40 cellular contexts compared by ENCODE assay signal in genomic region chr16:55822280-55822810, GRCh38. TPM values are rescaled to one million over a fixed set of nuclear protein-coding genes. Genes with fewer than 3 reads are reported as not detected.
"Had no signal": no experiment of that assay in that cellular context is flagged by ENCODE, and none has a peak within 500 bp of the region (broad histone marks: within the 10 kb centered on the region; RNA-seq: fewer than 3 reads in every experiment).

No MANE protein-coding gene starts in this region.

- H3K27me3 Mint-ChIP-seq: activated CD4-positive, alpha-beta memory T cell treated with anti-CD3 and anti-CD28 coated beads, Interleukin-2, amount 10 ng/mL, durations not matched to agents 7 days and 5 days; activated CD4-positive, alpha-beta T cell treated with anti-CD3 and anti-CD28 coated beads, Interleukin-2, amount 10 ng/mL, durations not matched to agents 24 days and 14 days; activated CD8-positive, alpha-beta memory T cell treated with anti-CD3 and anti-CD28 coated beads, Interleukin-2, amount 10 ng/mL, durations not matched to agents 7 days and 5 days had no signal

- H3K27ac Mint-ChIP-seq: activated CD4-positive, alpha-beta memory T cell treated with anti-CD3 and anti-CD28 coated beads, Interleukin-2, amount 10 ng/mL, durations not matched to agents 7 days and 5 days; activated CD4-positive, alpha-beta T cell treated with anti-CD3 and anti-CD28 coated beads, Interleukin-2, amount 10 ng/mL, durations not matched to agents 24 days and 14 days; activated CD8-positive, alpha-beta memory T cell treated with anti-CD3 and anti-CD28 coated beads, Interleukin-2, amount 10 ng/mL, durations not matched to agents 7 days and 5 days; activated CD8-positive, alpha-beta T cell treated with anti-CD3 and anti-CD28 coated beads, Interleukin-2, amount 10 ng/mL, durations not matched to agents 7 days and 5 days; activated naive CD4-positive, alpha-beta T cell treated with anti-CD3 and anti-CD28 coated beads, Interleukin-2, amount 10 ng/mL, durations not matched to agents 7 days and 5 days; activated naive CD4-positive, alpha-beta T cell treated with anti-CD3 and anti-CD28 coated beads, Interleukin-2, amount 50 U/mL, for 24 hours; activated naive CD8-positive, alpha-beta T cell; activated naive CD8-positive, alpha-beta T cell treated with anti-CD3 and anti-CD28 coated beads, Interleukin-2, amount 10 ng/mL, durations not matched to agents 7 days and 5 days; activated naive CD8-positive, alpha-beta T cell treated with anti-CD3 and anti-CD28 coated beads, Interleukin-2, amount 50 U/mL, for 24 hours; activated T-cell treated with anti-CD3 and anti-CD28 coated beads, Interleukin-2, amount 50 U/mL, for 24 hours; activated T-helper 2 cell treated with anti-CD3 and anti-CD28 coated beads, Interferon-gamma antibody, Interleukin-2, Interleukin-4, amounts not matched to agents 10 μg/mL and 5 μg/mL and 100 μg/mL, durations not matched to agents 14 hours and 24 hours and 36 hours; brain; T-helper 1 cell treated with Interleukin-12 subunit alpha and Interleukin-12 subunit beta and Interleukin-4 antibody, amounts not matched to agents 30 μg/mL and 1 μg/mL, for 36 hours; T-helper 2 cell treated with Interferon-gamma antibody and Interleukin-4, amounts not matched to agents 5 μg/mL and 100 μg/mL, for 36 hours; WTC11 had no signal

- ATAC-seq: activated CD4-positive, CD25-positive, alpha-beta regulatory T cell treated with anti-CD3 and anti-CD28 coated beads, Interleukin-2, amount 50 U/mL, for 24 hours; activated CD8-positive, alpha-beta memory T cell treated with anti-CD3 and anti-CD28 coated beads, Interleukin-2, amount 10 ng/mL, durations not matched to agents 7 days and 5 days; activated CD8-positive, alpha-beta T cell treated with anti-CD3 and anti-CD28 coated beads, Interleukin-2, amount 10 ng/mL, durations not matched to agents 7 days and 5 days; activated naive CD8-positive, alpha-beta T cell treated with anti-CD3 and anti-CD28 coated beads, Interleukin-2, amount 50 U/mL, for 24 hours; WTC11 had no signal

- H3K4me3 ChIP-seq: ascending aorta, cardiac muscle cell had no signal

- H3K4me1 ChIP-seq: ascending aorta had no signal

- H3K27me3 ChIP-seq: ascending aorta had no signal

- H3K36me3 Mint-ChIP-seq: activated CD8-positive, alpha-beta memory T cell treated with anti-CD3 and anti-CD28 coated beads, Interleukin-2, amount 10 ng/mL, durations not matched to agents 7 days and 5 days; activated naive CD4-positive, alpha-beta T cell treated with anti-CD3 and anti-CD28 coated beads, Interleukin-2, amount 10 ng/mL, durations not matched to agents 7 days and 5 days; activated naive CD4-positive, alpha-beta T cell treated with anti-CD3 and anti-CD28 coated beads, Interleukin-2, amount 50 U/mL, for 24 hours; activated naive CD8-positive, alpha-beta T cell; activated naive CD8-positive, alpha-beta T cell treated with anti-CD3 and anti-CD28 coated beads, Interleukin-2, amount 10 ng/mL, durations not matched to agents 7 days and 5 days; brain; WTC11 had no signal

- H3K36me3 ChIP-seq: ascending aorta, cardiac muscle cell, WERI-Rb-1 had no signal

- H3K4me3 Mint-ChIP-seq: activated CD4-positive, alpha-beta memory T cell treated with anti-CD3 and anti-CD28 coated beads, Interleukin-2, amount 10 ng/mL, durations not matched to agents 7 days and 5 days; activated CD4-positive, alpha-beta T cell treated with anti-CD3 and anti-CD28 coated beads, Interleukin-2, amount 10 ng/mL, durations not matched to agents 24 days and 14 days; activated CD8-positive, alpha-beta memory T cell treated with anti-CD3 and anti-CD28 coated beads, Interleukin-2, amount 10 ng/mL, durations not matched to agents 7 days and 5 days; activated CD8-positive, alpha-beta T cell treated with anti-CD3 and anti-CD28 coated beads, Interleukin-2, amount 10 ng/mL, durations not matched to agents 7 days and 5 days; activated naive CD4-positive, alpha-beta T cell treated with anti-CD3 and anti-CD28 coated beads, Interleukin-2, amount 10 ng/mL, durations not matched to agents 7 days and 5 days; activated naive CD4-positive, alpha-beta T cell treated with anti-CD3 and anti-CD28 coated beads, Interleukin-2, amount 50 U/mL, for 24 hours; activated naive CD8-positive, alpha-beta T cell; activated naive CD8-positive, alpha-beta T cell treated with anti-CD3 and anti-CD28 coated beads, Interleukin-2, amount 10 ng/mL, durations not matched to agents 7 days and 5 days; activated naive CD8-positive, alpha-beta T cell treated with anti-CD3 and anti-CD28 coated beads, Interleukin-2, amount 50 U/mL, for 24 hours; activated T-cell treated with anti-CD3 and anti-CD28 coated beads, Interleukin-2, amount 50 U/mL, for 24 hours; brain; central memory CD8-positive, alpha-beta T cell; T-helper 1 cell treated with Interleukin-12 subunit alpha and Interleukin-12 subunit beta and Interleukin-4 antibody, amounts not matched to agents 30 μg/mL and 1 μg/mL, for 36 hours; T-helper 2 cell treated with Interferon-gamma antibody and Interleukin-4, amounts not matched to agents 5 μg/mL and 100 μg/mL, for 36 hours; WTC11 had no signal

- H3K9me3 ChIP-seq: ascending aorta had no signal

- H3K27ac ChIP-seq: ascending aorta, cardiac muscle cell, WERI-Rb-1 had no signal

- H3K9me3 Mint-ChIP-seq: activated CD4-positive, alpha-beta memory T cell treated with anti-CD3 and anti-CD28 coated beads, Interleukin-2, amount 10 ng/mL, durations not matched to agents 7 days and 5 days; activated CD4-positive, alpha-beta T cell treated with anti-CD3 and anti-CD28 coated beads, Interleukin-2, amount 10 ng/mL, durations not matched to agents 24 days and 14 days; activated naive CD4-positive, alpha-beta T cell treated with anti-CD3 and anti-CD28 coated beads, Interleukin-2, amount 10 ng/mL, durations not matched to agents 7 days and 5 days; activated naive CD4-positive, alpha-beta T cell treated with anti-CD3 and anti-CD28 coated beads, Interleukin-2, amount 50 U/mL, for 24 hours; activated naive CD8-positive, alpha-beta T cell treated with anti-CD3 and anti-CD28 coated beads, Interleukin-2, amount 10 ng/mL, durations not matched to agents 7 days and 5 days; activated naive CD8-positive, alpha-beta T cell treated with anti-CD3 and anti-CD28 coated beads, Interleukin-2, amount 50 U/mL, for 24 hours; activated T-cell treated with anti-CD3 and anti-CD28 coated beads, Interleukin-2, amount 50 U/mL, for 24 hours; activated T-helper 2 cell treated with anti-CD3 and anti-CD28 coated beads, Interferon-gamma antibody, Interleukin-2, Interleukin-4, amounts not matched to agents 10 μg/mL and 5 μg/mL and 100 μg/mL, durations not matched to agents 14 hours and 24 hours and 36 hours; brain; central memory CD8-positive, alpha-beta T cell; T-helper 1 cell treated with Interleukin-12 subunit alpha and Interleukin-12 subunit beta and Interleukin-4 antibody, amounts not matched to agents 30 μg/mL and 1 μg/mL, for 36 hours; T-helper 2 cell treated with Interferon-gamma antibody and Interleukin-4, amounts not matched to agents 5 μg/mL and 100 μg/mL, for 36 hours had no signal

- H3K4me1 Mint-ChIP-seq: activated CD4-positive, alpha-beta memory T cell treated with anti-CD3 and anti-CD28 coated beads, Interleukin-2, amount 10 ng/mL, durations not matched to agents 7 days and 5 days; activated CD4-positive, alpha-beta T cell treated with anti-CD3 and anti-CD28 coated beads, Interleukin-2, amount 10 ng/mL, durations not matched to agents 24 days and 14 days; activated CD8-positive, alpha-beta memory T cell treated with anti-CD3 and anti-CD28 coated beads, Interleukin-2, amount 10 ng/mL, durations not matched to agents 7 days and 5 days; activated naive CD4-positive, alpha-beta T cell treated with anti-CD3 and anti-CD28 coated beads, Interleukin-2, amount 10 ng/mL, durations not matched to agents 7 days and 5 days; activated naive CD4-positive, alpha-beta T cell treated with anti-CD3 and anti-CD28 coated beads, Interleukin-2, amount 50 U/mL, for 24 hours; activated naive CD8-positive, alpha-beta T cell treated with anti-CD3 and anti-CD28 coated beads, Interleukin-2, amount 10 ng/mL, durations not matched to agents 7 days and 5 days; activated naive CD8-positive, alpha-beta T cell treated with anti-CD3 and anti-CD28 coated beads, Interleukin-2, amount 50 U/mL, for 24 hours; brain; central memory CD8-positive, alpha-beta T cell; WTC11 had no signal

- DNase-seq: activated CD4-positive, alpha-beta memory T cell treated with anti-CD3 and anti-CD28 coated beads, Interleukin-2, amount 10 ng/mL, durations not matched to agents 7 days and 5 days; activated CD4-positive, alpha-beta T cell treated with anti-CD3 and anti-CD28 coated beads for 4 hours; activated CD4-positive, alpha-beta T cell treated with anti-CD3 and anti-CD28 coated beads, Interleukin-2, amount 10 ng/mL, durations not matched to agents 24 days and 14 days; activated CD4-positive, alpha-beta T cell treated with anti-CD3 and anti-CD28 coated beads, Interleukin-2, amount 50 U/mL, for 1 hour; activated CD4-positive, alpha-beta T cell treated with anti-CD3 and anti-CD28 coated beads, Interleukin-2, amount 50 U/mL, for 4 hours; activated CD4-positive, CD25-positive, alpha-beta regulatory T cell; activated CD8-positive, alpha-beta memory T cell treated with anti-CD3 and anti-CD28 coated beads for 24 hours; activated CD8-positive, alpha-beta memory T cell treated with anti-CD3 and anti-CD28 coated beads, Interleukin-2, amount 10 ng/mL, durations not matched to agents 7 days and 5 days; activated CD8-positive, alpha-beta memory T cell treated with anti-CD3 and anti-CD28 coated beads, Interleukin-2, amount 50 U/mL, for 48 hours; activated CD8-positive, alpha-beta T cell treated with anti-CD3 and anti-CD28 coated beads, Interleukin-2, amount 10 ng/mL, durations not matched to agents 7 days and 5 days; activated effector memory CD4-positive, alpha-beta T cell treated with Interleukin-2 at 50 U/mL for 16 hours; activated gamma-delta T cell; activated naive CD4-positive, alpha-beta T cell treated with anti-CD3 and anti-CD28 coated beads, Interleukin-2, amount 10 ng/mL, durations not matched to agents 7 days and 5 days; activated naive CD4-positive, alpha-beta T cell treated with Interleukin-2 at 50 U/mL for 16 hours; activated naive CD8-positive, alpha-beta T cell treated with anti-CD3 and anti-CD28 coated beads, Interleukin-2, amount 10 ng/mL, durations not matched to agents 7 days and 5 days; activated naive CD8-positive, alpha-beta T cell treated with anti-CD3 and anti-CD28 coated beads, Interleukin-2, amount 50 U/mL, for 24 hours; activated T-cell treated with anti-CD3 and anti-CD28 coated beads, Interleukin-2, amount 50 U/mL, for 24 hours; activated T-cell treated with anti-CD3 and anti-CD28 coated beads, Interleukin-2, amount 50 U/mL, for 48 hours; amygdala; anterior cingulate cortex; caudate nucleus; cerebellar nuclear complex; SW 1271; T-helper 1 cell; T-helper 2 cell; T-helper 9 cell; WERI-Rb-1 had no signal

RNA-seq across cellular contexts. Expression of gene CES1, which starts 10.6 kb away (rescaled TPM):
- total RNA-seq: activated CD4-positive, alpha-beta T cell treated with anti-CD3 and anti-CD28 coated beads, Interleukin-2, amount 10 ng/mL, durations not matched to agents 24 days and 14 days; activated CD8-positive, alpha-beta T cell treated with anti-CD3 and anti-CD28 coated beads, Interleukin-2, amount 10 ng/mL, durations not matched to agents 7 days and 5 days; activated naive CD8-positive, alpha-beta T cell treated with anti-CD3 and anti-CD28 coated beads, Interleukin-2, amount 10 ng/mL, durations not matched to agents 7 days and 5 days; activated T-helper 2 cell treated with anti-CD3 and anti-CD28 coated beads, Interferon-gamma antibody, Interleukin-2, Interleukin-4, amounts not matched to agents 10 μg/mL and 5 μg/mL and 100 μg/mL, durations not matched to agents 14 hours and 24 hours and 36 hours; cardiac muscle cell had no signal
- polyA plus RNA-seq: cardiac muscle cell had no signal

RNA-seq across cellular contexts. Expression of gene CES5A, which starts 52.8 kb away (rescaled TPM):
- total RNA-seq: activated CD4-positive, alpha-beta memory T cell treated with anti-CD3 and anti-CD28 coated beads, Interleukin-2, amount 10 ng/mL, durations not matched to agents 7 days and 5 days; activated CD4-positive, alpha-beta T cell treated with anti-CD3 and anti-CD28 coated beads, Interleukin-2, amount 10 ng/mL, durations not matched to agents 24 days and 14 days; activated CD8-positive, alpha-beta memory T cell treated with anti-CD3 and anti-CD28 coated beads, Interleukin-2, amount 10 ng/mL, durations not matched to agents 7 days and 5 days; activated CD8-positive, alpha-beta T cell treated with anti-CD3 and anti-CD28 coated beads, Interleukin-2, amount 10 ng/mL, durations not matched to agents 7 days and 5 days; activated naive CD8-positive, alpha-beta T cell treated with anti-CD3 and anti-CD28 coated beads, Interleukin-2, amount 10 ng/mL, durations not matched to agents 7 days and 5 days; activated T-helper 2 cell treated with anti-CD3 and anti-CD28 coated beads, Interferon-gamma antibody, Interleukin-2, Interleukin-4, amounts not matched to agents 10 μg/mL and 5 μg/mL and 100 μg/mL, durations not matched to agents 14 hours and 24 hours and 36 hours; ascending aorta; bronchial epithelial cell; cardiac muscle cell; WTC11 had no signal
- polyA plus RNA-seq: adipose tissue, cardiac muscle cell had no signal
